ENCODE assay signal across 8 cellular contexts in the genomic region with DNA sequence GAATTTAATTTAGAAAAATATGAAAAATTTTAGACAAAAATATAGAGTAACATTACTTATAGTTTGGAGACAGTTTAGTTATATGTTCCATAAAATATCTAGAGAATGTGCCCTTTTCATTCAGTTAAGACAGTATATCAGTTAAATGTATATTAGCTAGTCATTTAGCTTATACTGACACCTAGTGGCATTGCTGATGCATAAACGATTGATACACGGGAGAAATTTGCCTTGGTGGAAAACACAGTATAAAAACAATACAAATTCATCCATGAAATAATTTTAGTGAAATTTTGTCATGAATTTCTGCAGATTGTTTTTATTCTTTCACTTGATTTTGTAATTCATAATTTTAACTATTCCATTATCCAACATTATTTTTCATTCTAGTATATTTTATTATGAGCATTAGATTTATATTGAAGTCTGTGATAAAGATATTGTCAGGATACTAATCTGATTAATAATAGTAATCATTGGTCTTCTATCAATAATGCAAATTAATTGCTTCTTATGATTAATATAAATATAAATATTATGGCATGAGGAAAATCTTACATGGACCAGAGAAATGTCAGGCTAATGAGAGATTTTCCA.
DNase-seq lines count a peak whose midpoint lies in the region; ATAC-seq and TF ChIP-seq lines count a peak whose summit lies in the region.

No MANE protein-coding gene starts in this region.

- ATAC-seq in GM18861 (IDR thresholded peaks at IDR 0.05; ENCODE audit: unreplicated experiment) = peak; percentile 86
- ATAC-seq in HG03108 (IDR thresholded peaks at IDR 0.05; ENCODE audit: unreplicated experiment) = peak; percentile 52

- H3K4me1 ChIP-seq in BE2C (peaks cover 3% of the 10 kb centered on the region; the same call in 1 of the 2 replicates), breast epithelium (no peaks in the 10 kb centered on the region)

- TF ChIP-seq CTCF in BE2C (IDR thresholded peaks at IDR 0.05; ENCODE audit: low read depth, low read length) (peak; percentile 72), breast epithelium (IDR thresholded peaks at IDR 0.05) (peak; percentile 33 to 60 (median 59))

- no peak for TF ChIP-seq POLR2A in breast epithelium (IDR thresholded peaks at IDR 0.05)

- DNase-seq in BE2C (no peak), NCI-H345 (lab: John Stamatoyannopoulos, UW) (peak; percentile 14), breast epithelium (ENCODE audit: low spot score in 2 of 2) (no peak), medulla oblongata (ENCODE audit: extremely low spot score) (peak; percentile 61)
- no peak for DNase-seq in activated CD4-positive, CD25-positive, alpha-beta regulatory T cell (lab: John Stamatoyannopoulos, UW)
- DNase-seq in activated naive CD8-positive, alpha-beta T cell treated with anti-CD3 and anti-CD28 coated beads for 36 hours = no peak

- H3K27ac ChIP-seq in breast epithelium = no peak overlapping the region

- H3K36me3 Mint-ChIP-seq in activated naive CD8-positive, alpha-beta T cell treated with anti-CD3 and anti-CD28 coated beads for 36 hours = no peaks in the 10 kb centered on the region

- intact Hi-C loops in breast epithelium (cut with DNase I; ENCODE audit: low total_unique reads) = no loop called here

- no peak overlapping the region for H3K4me3 Mint-ChIP-seq in activated naive CD8-positive, alpha-beta T cell treated with anti-CD3 and anti-CD28 coated beads for 36 hours

- H3K9me3 ChIP-seq in BE2C (no peaks in the 10 kb centered on the region), breast epithelium (no peaks in the 10 kb centered on the region)

- no peak overlapping the region for H3K4me3 ChIP-seq in BE2C (ENCODE audit: low read depth, low read length)
- H3K4me3 ChIP-seq in breast epithelium = no peak overlapping the region

- peaks cover 3% of the 10 kb centered on the region for H3K27me3 Mint-ChIP-seq in activated naive CD8-positive, alpha-beta T cell treated with anti-CD3 and anti-CD28 coated beads for 36 hours

- no peaks in the 10 kb centered on the region for H3K9me3 Mint-ChIP-seq in activated naive CD8-positive, alpha-beta T cell treated with anti-CD3 and anti-CD28 coated beads for 36 hours

- H3K27ac Mint-ChIP-seq in activated naive CD8-positive, alpha-beta T cell treated with anti-CD3 and anti-CD28 coated beads for 36 hours = no peak overlapping the region

- no peaks in the 10 kb centered on the region for H3K4me1 Mint-ChIP-seq in activated naive CD8-positive, alpha-beta T cell treated with anti-CD3 and anti-CD28 coated beads for 36 hours

- H3K27me3 ChIP-seq in BE2C (peaks cover 28% of the 10 kb centered on the region), breast epithelium (no peaks in the 10 kb centered on the region)

- H3K36me3 ChIP-seq in BE2C (no peaks in the 10 kb centered on the region), breast epithelium (no peaks in the 10 kb centered on the region)

Comparison
In these comparisons a context has a peak if more than half of its experiments do, and no peak if none do; other contexts are left out.
1. DNase-seq: peak in NCI-H345 (single experiment) and medulla oblongata (single experiment); none in BE2C (single experiment), breast epithelium (0 of 2), activated CD4-positive, CD25-positive, alpha-beta regulatory T cell (0 of 4) and activated naive CD8-positive, alpha-beta T cell treated with anti-CD3 and anti-CD28 coated beads for 36 hours (single experiment).